In the genomic region with DNA sequence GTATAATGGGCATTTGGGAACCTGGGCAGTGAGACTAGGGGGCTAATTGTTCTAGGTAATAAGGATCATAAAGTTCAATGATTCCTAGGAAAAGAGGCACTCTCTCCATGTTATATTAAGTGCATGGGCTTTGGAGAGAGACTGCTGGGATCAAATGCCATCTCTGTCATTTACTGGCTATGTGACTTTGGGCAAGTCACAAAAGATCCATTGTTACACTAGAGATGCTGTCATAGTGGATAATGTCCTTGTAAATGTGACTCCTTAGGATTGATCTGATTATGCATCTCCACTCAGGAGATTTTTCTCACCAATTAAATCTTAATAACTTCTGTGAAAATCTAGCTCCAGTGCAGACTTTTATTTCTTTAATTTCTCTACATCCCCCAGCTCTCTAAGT, we compare ENCODE assay signal across 17 cellular contexts.
"Had no signal": no experiment of that assay in that cellular context is flagged by ENCODE, and none has a peak within 500 bp of the region (broad histone marks: within the 10 kb centered on the region; RNA-seq: fewer than 3 reads in every experiment).

No MANE protein-coding gene starts in this region.

- DNase-seq: activated CD4-positive, alpha-beta T cell treated with anti-CD3 and anti-CD28 coated beads for 1 hour; activated CD4-positive, alpha-beta T cell treated with anti-CD3 and anti-CD28 coated beads, Interleukin-2, amount 50 U/mL, for 1 hour; activated CD8-positive, alpha-beta T cell treated with anti-CD3 and anti-CD28 coated beads, Interleukin-2, amount 10 ng/mL, durations not matched to agents 7 days and 5 days; activated gamma-delta T cell; activated naive CD4-positive, alpha-beta T cell treated with anti-CD3 and anti-CD28 coated beads, Interleukin-2, amount 50 U/mL, for 16 hours; activated naive CD8-positive, alpha-beta T cell treated with anti-CD3 and anti-CD28 coated beads, Interleukin-2, amount 50 U/mL, for 24 hours; body of pancreas; effector CD8-positive, alpha-beta T cell; erythroblast; kidney; left ventricle myocardium inferior; mammary epithelial cell; stimulated activated CD4-positive, alpha-beta T cell treated with anti-CD3 and anti-CD28 coated beads, Interleukin-4, amount 100 ng/mL, for 24 hours; stimulated activated naive CD4-positive, alpha-beta T cell treated with Interleukin-2 at 50 U/mL for 16 hours; T-helper 1 cell; uterus; WERI-Rb-1 had no signal

- ATAC-seq: activated CD8-positive, alpha-beta T cell treated with anti-CD3 and anti-CD28 coated beads, Interleukin-2, amount 10 ng/mL, durations not matched to agents 7 days and 5 days; activated naive CD8-positive, alpha-beta T cell treated with anti-CD3 and anti-CD28 coated beads, Interleukin-2, amount 50 U/mL, for 24 hours; body of pancreas had no signal
